1 cellular context compared by ENCODE assay signal in the genomic region with DNA sequence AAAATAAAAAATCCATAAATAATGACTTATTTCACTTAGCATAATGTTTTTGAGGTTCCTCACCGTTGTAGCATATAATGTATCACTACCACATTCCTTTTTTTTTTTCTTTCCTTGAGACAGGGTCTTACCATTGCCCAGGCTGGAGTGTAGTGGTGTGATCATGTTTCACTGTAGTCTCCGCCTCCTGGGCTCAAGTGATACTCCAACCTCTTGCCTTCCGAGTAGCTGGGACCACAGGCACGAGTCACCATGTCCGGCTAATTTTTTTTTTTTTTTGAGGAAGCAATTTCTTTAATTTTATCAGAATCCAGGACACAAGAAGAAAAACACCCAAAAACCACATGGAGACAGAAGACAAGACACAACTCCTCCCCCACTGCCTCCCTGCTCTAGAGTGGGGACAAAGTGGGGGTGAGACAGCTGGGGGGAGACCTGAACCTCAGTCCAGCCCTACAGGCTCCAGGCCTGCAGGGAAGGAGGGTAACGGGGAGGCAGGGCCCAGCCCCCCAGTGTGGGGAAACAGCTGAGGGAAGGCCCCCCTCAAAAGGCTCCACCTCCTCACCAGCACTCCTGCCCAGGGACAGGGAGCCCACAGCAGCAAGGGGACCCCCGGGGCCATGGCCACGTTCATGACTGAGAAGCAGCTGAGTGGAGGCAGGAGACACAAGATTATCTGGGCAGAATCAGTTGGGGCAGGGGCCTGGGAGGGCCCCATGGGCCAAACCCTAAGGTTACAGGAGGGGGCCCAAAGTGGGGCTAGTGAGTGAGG.
TF ChIP-seq lines count a peak whose summit lies in the region.

No MANE protein-coding gene starts in this region.

TF ChIP-seq in IMR-90, 13 proteins besides CTCF, POLR2A, EP300 and RAD21:
- peak; percentile 52; the same call in 1 of the 2 replicates for TF ChIP-seq BHLHE40 (IDR thresholded peaks at IDR 0.05; ENCODE audit: low read depth, low read length)
